25 cellular contexts compared by ENCODE assay signal in the genomic region with DNA sequence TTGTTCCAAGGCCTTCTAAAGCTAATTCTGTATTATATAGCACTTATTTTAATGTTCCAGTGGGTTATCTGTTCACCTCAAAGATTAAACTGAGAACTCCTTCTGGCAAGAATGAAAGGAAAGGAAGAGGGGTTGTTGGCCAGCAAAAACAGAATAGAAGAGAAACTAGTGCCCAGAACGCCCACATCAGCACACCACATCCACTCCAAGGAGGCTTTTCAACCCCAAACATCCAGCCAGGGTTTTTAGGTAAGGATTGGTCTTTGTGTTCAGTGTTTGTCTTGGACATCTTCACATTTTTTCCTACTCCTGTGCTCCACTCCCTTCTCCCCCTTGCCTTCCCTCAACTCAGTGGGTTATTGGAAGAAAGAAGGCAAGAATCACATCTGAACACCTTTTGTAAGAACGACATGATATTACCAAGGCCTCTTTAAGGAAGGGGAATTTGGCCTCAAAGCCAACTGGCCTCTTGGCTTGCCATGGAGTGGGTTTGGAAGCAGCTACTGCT. TPM values are rescaled to one million over a fixed set of nuclear protein-coding genes. Genes with fewer than 3 reads are reported as not detected.
"Had no signal": no experiment of that assay in that cellular context is flagged by ENCODE, and none has a peak within 500 bp of the region (broad histone marks: within the 10 kb centered on the region; RNA-seq: fewer than 3 reads in every experiment).

No MANE protein-coding gene starts in this region.

- H3K27me3 Mint-ChIP-seq: activated CD4-positive, alpha-beta memory T cell treated with anti-CD3 and anti-CD28 coated beads, Interleukin-2, amount 10 ng/mL, durations not matched to agents 7 days and 5 days; activated CD4-positive, alpha-beta T cell treated with anti-CD3 and anti-CD28 coated beads, Interleukin-2, amount 10 ng/mL, durations not matched to agents 7 days and 5 days; activated naive CD8-positive, alpha-beta T cell had no signal

- H3K4me3 ChIP-seq: K562, SK-N-MC had no signal

- H3K27ac Mint-ChIP-seq: activated CD4-positive, alpha-beta memory T cell treated with anti-CD3 and anti-CD28 coated beads, Interleukin-2, amount 10 ng/mL, durations not matched to agents 7 days and 5 days; activated CD4-positive, alpha-beta T cell treated with anti-CD3 and anti-CD28 coated beads, Interleukin-2, amount 10 ng/mL, durations not matched to agents 7 days and 5 days; activated naive CD4-positive, alpha-beta T cell treated with anti-CD3 and anti-CD28 coated beads for 36 hours; activated naive CD8-positive, alpha-beta T cell; activated T-helper 17 cell treated with anti-CD3 and anti-CD28 coated beads, Interleukin-2, amount 50 U/mL, for 72 hours had no signal

- H3K9me3 Mint-ChIP-seq: activated naive CD4-positive, alpha-beta T cell treated with anti-CD3 and anti-CD28 coated beads for 36 hours had no signal

- ATAC-seq: activated T-helper 17 cell treated with anti-CD3 and anti-CD28 coated beads, Interleukin-2, amount 50 U/mL, for 72 hours; K562 had no signal

- H3K4me3 Mint-ChIP-seq: activated CD4-positive, alpha-beta memory T cell treated with anti-CD3 and anti-CD28 coated beads, Interleukin-2, amount 10 ng/mL, durations not matched to agents 7 days and 5 days; activated CD4-positive, alpha-beta T cell treated with anti-CD3 and anti-CD28 coated beads, Interleukin-2, amount 10 ng/mL, durations not matched to agents 7 days and 5 days; activated naive CD4-positive, alpha-beta T cell treated with anti-CD3 and anti-CD28 coated beads for 36 hours; activated naive CD8-positive, alpha-beta T cell; activated T-helper 17 cell treated with anti-CD3 and anti-CD28 coated beads, Interleukin-2, amount 50 U/mL, for 72 hours had no signal

- DNase-seq: activated CD4-positive, alpha-beta memory T cell treated with anti-CD3 and anti-CD28 coated beads, Interleukin-2, amount 10 ng/mL, durations not matched to agents 7 days and 5 days; activated CD4-positive, alpha-beta T cell treated with anti-CD3 and anti-CD28 coated beads, Interleukin-2, amount 10 ng/mL, durations not matched to agents 7 days and 5 days; activated CD4-positive, CD25-positive, alpha-beta regulatory T cell; activated gamma-delta T cell; activated naive CD4-positive, alpha-beta T cell treated with anti-CD3 and anti-CD28 coated beads for 36 hours; activated T-cell treated with anti-CD3 and anti-CD28 coated beads for 4 hours; activated T-cell treated with anti-CD3 and anti-CD28 coated beads, Interleukin-2, amount 50 U/mL, for 48 hours; amygdala; brain microvascular endothelial cell; Karpas-422; NCI-H1105 treated with DMSO at 0.1 percent for 48 hours; NCI-H146; NCI-H187 treated with DMSO at 0.1 percent for 48 hours; NCI-H2171 treated with DMSO at 0.1 percent for 48 hours; NCI-H226; NCI-H526 treated with DMSO at 0.1 percent for 48 hours; NCI-H82; SIG-M5; T-helper 1 cell had no signal

- H3K4me1 Mint-ChIP-seq: activated CD4-positive, alpha-beta memory T cell treated with anti-CD3 and anti-CD28 coated beads, Interleukin-2, amount 10 ng/mL, durations not matched to agents 7 days and 5 days; activated CD4-positive, alpha-beta T cell treated with anti-CD3 and anti-CD28 coated beads, Interleukin-2, amount 10 ng/mL, durations not matched to agents 7 days and 5 days; activated T-helper 17 cell treated with anti-CD3 and anti-CD28 coated beads, Interleukin-2, amount 50 U/mL, for 72 hours had no signal

- FAIRE-seq: K562 had no signal

RNA-seq across cellular contexts. Expression of gene BICC1, which starts 55.8 kb away (rescaled TPM):
- total RNA-seq: activated CD4-positive, alpha-beta T cell treated with anti-CD3 and anti-CD28 coated beads, Interleukin-2, amount 10 ng/mL, durations not matched to agents 7 days and 5 days; activated CD8-positive, alpha-beta memory T cell treated with anti-CD3 and anti-CD28 coated beads for 36 hours; activated naive CD4-positive, alpha-beta T cell treated with anti-CD3 and anti-CD28 coated beads for 36 hours; K562; OCI-LY7 had no signal
